Comparison of ENCODE assay signal across 11 cellular contexts in genomic region chr1:210291786-210292275, GRCh38. TPM values are rescaled to one million over a fixed set of nuclear protein-coding genes. Genes with fewer than 3 reads are reported as not detected.
DNase-seq lines count a peak whose midpoint lies in the region; ATAC-seq and TF ChIP-seq lines count a peak whose summit lies in the region.
"Had no signal": no experiment of that assay in that cellular context is flagged by ENCODE, and none has a peak within 500 bp of the region (broad histone marks: within the 10 kb centered on the region; RNA-seq: fewer than 3 reads in every experiment).

No MANE protein-coding gene starts in this region.

- peak overlapping the region; percentile 99 for H3K27ac Mint-ChIP-seq in osteocyte (ENCODE audit: unreplicated experiment)
- H3K27ac Mint-ChIP-seq in activated CD4-positive, alpha-beta T cell treated with anti-CD3 and anti-CD28 coated beads, Interleukin-2, amount 10 ng/mL, durations not matched to agents 24 days and 14 days, result no peak overlapping the region
- no peak overlapping the region for H3K27ac Mint-ChIP-seq in activated CD4-positive, alpha-beta T cell treated with anti-CD3 and anti-CD28 coated beads, Interleukin-2, amount 10 ng/mL, durations not matched to agents 7 days and 5 days
- H3K27ac Mint-ChIP-seq: activated B cell treated with CpG ODN at 0.5 μM for 24 hours had no signal

- intact Hi-C loops in activated CD4-positive, alpha-beta T cell treated with anti-CD3 and anti-CD28 coated beads, Interleukin-2, amount 10 ng/mL, durations not matched to agents 24 days and 14 days (cut with micrococcal nuclease), result no loop called here

- POLR2A ChIA-PET in activated CD4-positive, alpha-beta T cell treated with anti-CD3 and anti-CD28 coated beads, Interleukin-2, amount 10 ng/mL, durations not matched to agents 7 days and 5 days (lab: Charles Lee), result no interaction called here

- peak overlapping the region; percentile 74 for H3K4me3 Mint-ChIP-seq in osteocyte (ENCODE audit: unreplicated experiment)
- no peak overlapping the region for H3K4me3 Mint-ChIP-seq in activated CD4-positive, alpha-beta T cell treated with anti-CD3 and anti-CD28 coated beads, Interleukin-2, amount 10 ng/mL, durations not matched to agents 24 days and 14 days
- no peak overlapping the region for H3K4me3 Mint-ChIP-seq in activated CD4-positive, alpha-beta T cell treated with anti-CD3 and anti-CD28 coated beads, Interleukin-2, amount 10 ng/mL, durations not matched to agents 7 days and 5 days

- H3K4me1 Mint-ChIP-seq in osteocyte (ENCODE audit: unreplicated experiment), result peaks cover 63% of the 10 kb centered on the region
- no peaks in the 10 kb centered on the region for H3K4me1 Mint-ChIP-seq in activated CD4-positive, alpha-beta T cell treated with anti-CD3 and anti-CD28 coated beads, Interleukin-2, amount 10 ng/mL, durations not matched to agents 24 days and 14 days
- H3K4me1 Mint-ChIP-seq in activated CD4-positive, alpha-beta T cell treated with anti-CD3 and anti-CD28 coated beads, Interleukin-2, amount 10 ng/mL, durations not matched to agents 7 days and 5 days, result peaks cover 3% of the 10 kb centered on the region

- H3K4me3 ChIP-seq in AG10803 (ENCODE audit: low read length), result peak overlapping the region; percentile 50
- peak overlapping the region; percentile 24 for H3K4me3 ChIP-seq in RWPE2 (ENCODE audit: severe bottlenecking)

- no peaks in the 10 kb centered on the region for H3K9me3 Mint-ChIP-seq in osteocyte (ENCODE audit: unreplicated experiment)
- H3K9me3 Mint-ChIP-seq in activated CD4-positive, alpha-beta T cell treated with anti-CD3 and anti-CD28 coated beads, Interleukin-2, amount 10 ng/mL, durations not matched to agents 24 days and 14 days, result no peaks in the 10 kb centered on the region
- no peaks in the 10 kb centered on the region for H3K9me3 Mint-ChIP-seq in activated CD4-positive, alpha-beta T cell treated with anti-CD3 and anti-CD28 coated beads, Interleukin-2, amount 10 ng/mL, durations not matched to agents 7 days and 5 days
- H3K9me3 Mint-ChIP-seq: activated B cell treated with CpG ODN at 0.5 μM for 24 hours had no signal

- H3K4me1 ChIP-seq in RWPE2 (ENCODE audit: insufficient read depth, poor library complexity, severe bottlenecking), result no peaks in the 10 kb centered on the region

- CTCF ChIA-PET in activated CD4-positive, alpha-beta T cell treated with anti-CD3 and anti-CD28 coated beads, Interleukin-2, amount 10 ng/mL, durations not matched to agents 7 days and 5 days (lab: Charles Lee), result no interaction called here

- no peak overlapping the region for H3K27ac ChIP-seq in RWPE2 (ENCODE audit: poor library complexity, severe bottlenecking)

- DNase-seq in AG10803 (ENCODE audit: low read depth) (peak; percentile 98), RWPE2 (ENCODE audit: low spot score) (no peak), fibroblast of peridontal ligament (ENCODE audit: extremely low read depth) (peak; percentile 27), osteocyte (ENCODE audit: extremely low spot score, unreplicated experiment) (no peak), CD1c-positive myeloid dendritic cell (ENCODE audit: extremely low spot score) (no peak), OCI-M1 (lab: John Stamatoyannopoulos, UW) (no peak)
- DNase-seq in activated CD4-positive, alpha-beta T cell treated with anti-CD3 and anti-CD28 coated beads, Interleukin-2, amount 10 ng/mL, durations not matched to agents 24 days and 14 days, result no peak
- no peak for DNase-seq in activated CD4-positive, alpha-beta T cell treated with anti-CD3 and anti-CD28 coated beads, Interleukin-2, amount 10 ng/mL, durations not matched to agents 7 days and 5 days
- DNase-seq: activated B cell treated with CpG ODN at 0.5 μM for 24 hours, cortex of kidney, NCI-H1417 treated with DMSO at 0.1 percent for 48 hours had no signal

- no peaks in the 10 kb centered on the region for H3K27me3 ChIP-seq in RWPE2 (ENCODE audit: insufficient read depth, poor library complexity, severe bottlenecking)

- H3K36me3 Mint-ChIP-seq in osteocyte (ENCODE audit: unreplicated experiment), result peaks cover 2% of the 10 kb centered on the region
- H3K36me3 Mint-ChIP-seq in activated CD4-positive, alpha-beta T cell treated with anti-CD3 and anti-CD28 coated beads, Interleukin-2, amount 10 ng/mL, durations not matched to agents 24 days and 14 days (ENCODE audit: low read depth), result no peaks in the 10 kb centered on the region
- H3K36me3 Mint-ChIP-seq in activated CD4-positive, alpha-beta T cell treated with anti-CD3 and anti-CD28 coated beads, Interleukin-2, amount 10 ng/mL, durations not matched to agents 7 days and 5 days (ENCODE audit: low read depth), result no peaks in the 10 kb centered on the region

- TF ChIP-seq CTCF in AG10803 (conservative IDR thresholded peaks at IDR 0.05; ENCODE audit: low read length) (no peak), RWPE2 (IDR thresholded peaks at IDR 0.05; ENCODE audit: poor library complexity, severe bottlenecking) (no peak), osteocyte (IDR thresholded peaks at IDR 0.05) (no peak)

- no peaks in the 10 kb centered on the region for H3K27me3 Mint-ChIP-seq in osteocyte (ENCODE audit: unreplicated experiment)
- H3K27me3 Mint-ChIP-seq in activated CD4-positive, alpha-beta T cell treated with anti-CD3 and anti-CD28 coated beads, Interleukin-2, amount 10 ng/mL, durations not matched to agents 24 days and 14 days, result peaks cover 47% of the 10 kb centered on the region
- H3K27me3 Mint-ChIP-seq in activated CD4-positive, alpha-beta T cell treated with anti-CD3 and anti-CD28 coated beads, Interleukin-2, amount 10 ng/mL, durations not matched to agents 7 days and 5 days, result peaks cover 44% of the 10 kb centered on the region

- no peaks in the 10 kb centered on the region for H3K36me3 ChIP-seq in RWPE2 (ENCODE audit: low read depth)

- ATAC-seq in RWPE2 (ENCODE audit: low read depth), result no peak

- no peaks in the 10 kb centered on the region for H3K9me3 ChIP-seq in RWPE2 (ENCODE audit: severe bottlenecking)

RNA-seq across cellular contexts. Expression of gene HHAT, which starts 36.9 kb away (rescaled TPM):
- total RNA-seq in osteocyte, result 6.0 and 7.0 TPM in 2 replicates
- total RNA-seq in activated CD4-positive, alpha-beta T cell treated with anti-CD3 and anti-CD28 coated beads, Interleukin-2, amount 10 ng/mL, durations not matched to agents 24 days and 14 days, result 0.47 and 0.69 TPM in 2 replicates
- 1 to 10 TPM; 1.3 to 1.5 TPM for total RNA-seq in activated CD4-positive, alpha-beta T cell treated with anti-CD3 and anti-CD28 coated beads, Interleukin-2, amount 10 ng/mL, durations not matched to agents 7 days and 5 days

RNA-seq across cellular contexts. Expression of gene SERTAD4, which starts 59.2 kb away (rescaled TPM):
- 40.5 and 47.2 TPM in 2 replicates for total RNA-seq in osteocyte
- total RNA-seq in activated CD4-positive, alpha-beta T cell treated with anti-CD3 and anti-CD28 coated beads, Interleukin-2, amount 10 ng/mL, durations not matched to agents 24 days and 14 days, result not detected in 2 replicates
- total RNA-seq in activated CD4-positive, alpha-beta T cell treated with anti-CD3 and anti-CD28 coated beads, Interleukin-2, amount 10 ng/mL, durations not matched to agents 7 days and 5 days, result not detected
- total RNA-seq: activated B cell treated with CpG ODN at 0.5 μM for 24 hours had no signal

Comparison
In these comparisons a context has a peak if more than half of its experiments do, and no peak if none do; other contexts are left out.
1. DNase-seq: peak in AG10803 (single experiment) and fibroblast of peridontal ligament (single experiment); none in RWPE2 (single experiment), osteocyte (single experiment), CD1c-positive myeloid dendritic cell (single experiment), OCI-M1 (single experiment), activated CD4-positive, alpha-beta T cell treated with anti-CD3 and anti-CD28 coated beads, Interleukin-2, amount 10 ng/mL, durations not matched to agents 24 days and 14 days (single experiment) and activated CD4-positive, alpha-beta T cell treated with anti-CD3 and anti-CD28 coated beads, Interleukin-2, amount 10 ng/mL, durations not matched to agents 7 days and 5 days (single experiment).
2. RNA of gene SERTAD4, which starts 59.2 kb away (total RNA-seq): 40.5 to 47.2 TPM in osteocyte; not detected in activated CD4-positive, alpha-beta T cell treated with anti-CD3 and anti-CD28 coated beads, Interleukin-2, amount 10 ng/mL, durations not matched to agents 24 days and 14 days and not detected in activated CD4-positive, alpha-beta T cell treated with anti-CD3 and anti-CD28 coated beads, Interleukin-2, amount 10 ng/mL, durations not matched to agents 7 days and 5 days; every median in the first group is over 10 times any median in the second.